In genomic region chr12:104680506-104680905, GRCh38 we compare ENCODE assay signal across 16 cellular contexts.
DNase-seq lines count a peak whose midpoint lies in the region; ATAC-seq and TF ChIP-seq lines count a peak whose summit lies in the region.
"Had no signal": no experiment of that assay in that cellular context is flagged by ENCODE, and none has a peak within 500 bp of the region (broad histone marks: within the 10 kb centered on the region; RNA-seq: fewer than 3 reads in every experiment).

No MANE protein-coding gene starts in this region.

- H3K4me1 ChIP-seq in CD4-positive, CD25-positive, alpha-beta regulatory T cell (ENCODE audit: control insufficient read depth, insufficient read depth, low read length, poor library complexity, severe bottlenecking), result peaks cover 64% of the 10 kb centered on the region
- peaks cover 45% of the 10 kb centered on the region for H3K4me1 ChIP-seq in PC-9 (replicated peaks; ENCODE audit: insufficient read depth)
- H3K4me1 ChIP-seq: right lobe of liver had no signal

- H3K27me3 ChIP-seq in CD4-positive, CD25-positive, alpha-beta regulatory T cell (ENCODE audit: control insufficient read depth, insufficient read depth, low read length), result no peaks in the 10 kb centered on the region
- no peaks in the 10 kb centered on the region for H3K27me3 ChIP-seq in PC-9 (ENCODE audit: insufficient read depth, low read depth)
- H3K27me3 ChIP-seq: esophagus squamous epithelium, heart left ventricle, right lobe of liver had no signal

- no peaks in the 10 kb centered on the region for H3K9me3 ChIP-seq in CD4-positive, CD25-positive, alpha-beta regulatory T cell (ENCODE audit: control insufficient read depth in 2 of 2, low read length in 2 of 2)
- H3K9me3 ChIP-seq in PC-9 (ENCODE audit: insufficient read depth, low read depth), result no peaks in the 10 kb centered on the region
- H3K9me3 ChIP-seq: esophagus squamous epithelium, heart left ventricle, right lobe of liver, SK-N-SH had no signal

- no peak overlapping the region for H3K4me2 ChIP-seq in PC-9
- H3K4me2 ChIP-seq: SK-N-SH had no signal

- H3K27me3 Mint-ChIP-seq in CD4-positive, CD25-positive, alpha-beta regulatory T cell, result no peaks in the 10 kb centered on the region
- no peaks in the 10 kb centered on the region for H3K27me3 Mint-ChIP-seq in activated CD8-positive, alpha-beta T cell treated with anti-CD3 and anti-CD28 coated beads for 36 hours
- H3K27me3 Mint-ChIP-seq in natural killer cell (ENCODE audit: low read depth in 2 of 2), result no peaks in the 10 kb centered on the region

- peaks cover 41% of the 10 kb centered on the region for H3F3A ChIP-seq in PC-9 (ENCODE audit: insufficient read depth, low read depth)

- POLR2A ChIA-PET in activated CD8-positive, alpha-beta T cell treated with anti-CD3 and anti-CD28 coated beads for 36 hours (lab: Charles Lee), result interaction anchor here (0.8 to 2.1 kb wide), 2 partner anchors 9 to 18 kb away, joined by 3 to 6 read pairs; no protein-coding TSS in a partner anchor
- POLR2A ChIA-PET in PC-9 (lab: Charles Lee; ENCODE audit: unreplicated experiment), result no interaction called here

- H3K9me3 Mint-ChIP-seq in CD4-positive, CD25-positive, alpha-beta regulatory T cell, result no peaks in the 10 kb centered on the region
- H3K9me3 Mint-ChIP-seq in activated CD8-positive, alpha-beta T cell treated with anti-CD3 and anti-CD28 coated beads for 36 hours, result peaks cover 1% of the 10 kb centered on the region
- no peaks in the 10 kb centered on the region for H3K9me3 Mint-ChIP-seq in natural killer cell
- H3K9me3 Mint-ChIP-seq: brain, mesothelial cell of epicardium, WTC11 had no signal

- no peak overlapping the region for H2AFZ ChIP-seq in PC-9

- H3K36me3 Mint-ChIP-seq in CD4-positive, CD25-positive, alpha-beta regulatory T cell, result peaks cover 4% of the 10 kb centered on the region
- no peaks in the 10 kb centered on the region for H3K36me3 Mint-ChIP-seq in activated CD8-positive, alpha-beta T cell treated with anti-CD3 and anti-CD28 coated beads for 36 hours (ENCODE audit: low read depth)
- no peaks in the 10 kb centered on the region for H3K36me3 Mint-ChIP-seq in natural killer cell
- H3K36me3 Mint-ChIP-seq: mesothelial cell of epicardium, WTC11 had no signal

- no peaks in the 10 kb centered on the region for H3K36me3 ChIP-seq in CD4-positive, CD25-positive, alpha-beta regulatory T cell (ENCODE audit: control insufficient read depth, insufficient read depth, low read length)
- no peaks in the 10 kb centered on the region for H3K36me3 ChIP-seq in PC-9 (ENCODE audit: low read depth)
- H3K36me3 ChIP-seq: esophagus squamous epithelium, heart left ventricle, right lobe of liver had no signal

- 0 out of 2 replicates have a peak, but pooled peaks cover 3% of the 10 kb centered on the region for H4K20me1 ChIP-seq in PC-9 (ENCODE audit: insufficient read depth)

- no TSS peak for BruUV-seq in PC-9 (replicated peaks; lab: Mats Ljungman, UMichigan)

- ATAC-seq in CD4-positive, CD25-positive, alpha-beta regulatory T cell (ENCODE audit: low read depth in 2 of 2), result peak in 1 of 2 donors; percentile 17
- ATAC-seq in activated CD8-positive, alpha-beta T cell treated with anti-CD3 and anti-CD28 coated beads for 36 hours, result peak; percentile 11
- ATAC-seq in natural killer cell, result no peak

- peaks cover 49 to 96% (median 76%) of the 10 kb centered on the region in 4 donors for H3K4me1 Mint-ChIP-seq in CD4-positive, CD25-positive, alpha-beta regulatory T cell
- H3K4me1 Mint-ChIP-seq in activated CD8-positive, alpha-beta T cell treated with anti-CD3 and anti-CD28 coated beads for 36 hours (ENCODE audit: low read depth), result peaks cover 59% of the 10 kb centered on the region
- peaks cover 81 to 86% of the 10 kb centered on the region in 2 donors for H3K4me1 Mint-ChIP-seq in natural killer cell

- H3K27ac Mint-ChIP-seq in CD4-positive, CD25-positive, alpha-beta regulatory T cell, result peak overlapping the region; percentile 43 to 77 (median 50)
- peak overlapping the region; percentile 74 for H3K27ac Mint-ChIP-seq in activated CD8-positive, alpha-beta T cell treated with anti-CD3 and anti-CD28 coated beads for 36 hours
- peak overlapping the region; percentile 65 to 93 for H3K27ac Mint-ChIP-seq in natural killer cell
- H3K27ac Mint-ChIP-seq: mesothelial cell of epicardium, WTC11 had no signal

- CTCF ChIA-PET in activated CD8-positive, alpha-beta T cell treated with anti-CD3 and anti-CD28 coated beads for 36 hours (lab: Charles Lee), result interaction anchor here (0.7 to 1.4 kb wide), 4 partner anchors 8 to 40 kb away, joined by 3 read pairs; no protein-coding TSS in a partner anchor
- CTCF ChIA-PET in PC-9 (lab: Charles Lee), result no interaction called here

- DNase-seq in CD4-positive, CD25-positive, alpha-beta regulatory T cell, result peak in 1 of 3 donors; percentile 38
- peak; percentile 53 for DNase-seq in GF-D8 (lab: John Stamatoyannopoulos, UW)
- DNase-seq in activated CD8-positive, alpha-beta T cell treated with anti-CD3 and anti-CD28 coated beads for 36 hours, result peak; percentile 76
- no peak for DNase-seq in natural killer cell
- no peak for DNase-seq in NCI-H1048 (lab: John Stamatoyannopoulos, UW)
- DNase-seq in activated gamma-delta T cell (lab: John Stamatoyannopoulos, UW), result no peak
- DNase-seq in PC-9, result no peak
- DNase-seq: esophagus squamous epithelium, heart left ventricle, NCI-H510A, right lobe of liver had no signal

- H3K9me2 ChIP-seq in PC-9 (ENCODE audit: insufficient read depth), result no peaks in the 10 kb centered on the region
- H3K9me2 ChIP-seq: SK-N-SH had no signal

- H3K79me2 ChIP-seq in PC-9 (ENCODE audit: low read depth), result peaks cover 91% of the 10 kb centered on the region

- intact Hi-C loops in activated CD8-positive, alpha-beta T cell treated with anti-CD3 and anti-CD28 coated beads for 36 hours (cut with micrococcal nuclease), result loop anchor here (5.0 kb wide), 2 partner anchors 42 to 372 kb away; no protein-coding TSS in a partner anchor
- intact Hi-C loops in natural killer cell (cut with micrococcal nuclease) (loop anchor here (2.0 to 5.0 kb wide), 3 partner anchors 147 to 298 kb away; no protein-coding TSS in a partner anchor), PC-9 (cut with micrococcal nuclease; ENCODE audit: unreplicated experiment) (no loop called here)

- peak overlapping the region in 3 of 4 donors; percentile 10 to 71 (median 62) for H3K4me3 Mint-ChIP-seq in CD4-positive, CD25-positive, alpha-beta regulatory T cell
- H3K4me3 Mint-ChIP-seq in activated CD8-positive, alpha-beta T cell treated with anti-CD3 and anti-CD28 coated beads for 36 hours, result no peak overlapping the region
- no peak overlapping the region for H3K4me3 Mint-ChIP-seq in natural killer cell
- H3K4me3 Mint-ChIP-seq: brain, mesothelial cell of epicardium, WTC11 had no signal

- no peak overlapping the region for H3K4me3 ChIP-seq in CD4-positive, CD25-positive, alpha-beta regulatory T cell (ENCODE audit: low read depth, low read length)
- H3K4me3 ChIP-seq in PC-9, result no peak overlapping the region
- H3K4me3 ChIP-seq: esophagus squamous epithelium, heart left ventricle, right lobe of liver had no signal

- peak overlapping the region; percentile 79 for H3K27ac ChIP-seq in CD4-positive, CD25-positive, alpha-beta regulatory T cell (ENCODE audit: insufficient read depth, low read length, poor library complexity, severe bottlenecking)
- H3K27ac ChIP-seq in PC-9, result no peak overlapping the region
- H3K27ac ChIP-seq: C4-2B, esophagus squamous epithelium, right lobe of liver had no signal

- no peak for TF ChIP-seq CTCF in activated CD8-positive, alpha-beta T cell treated with anti-CD3 and anti-CD28 coated beads for 36 hours (IDR thresholded peaks at IDR 0.05)
- no peak for TF ChIP-seq CTCF in natural killer cell (IDR thresholded peaks at IDR 0.05)
- no peak for TF ChIP-seq CTCF in PC-9 (conservative IDR thresholded peaks at IDR 0.05)

Comparison
In these comparisons a context has a peak if more than half of its experiments do, and no peak if none do; other contexts are left out.
1. DNase-seq: peak in GF-D8 (single experiment) and activated CD8-positive, alpha-beta T cell treated with anti-CD3 and anti-CD28 coated beads for 36 hours (single experiment); none in natural killer cell (single experiment), NCI-H1048 (single experiment), activated gamma-delta T cell (single experiment) and PC-9 (0 of 2).
2. H3K4me3 Mint-ChIP-seq: peak in CD4-positive, CD25-positive, alpha-beta regulatory T cell (3 of 4); none in activated CD8-positive, alpha-beta T cell treated with anti-CD3 and anti-CD28 coated beads for 36 hours (single experiment) and natural killer cell (single experiment).
3. Peak in every context shown above with its lines, with median percentiles within 50 percentile points of each other: H3K27ac Mint-ChIP-seq.